In the genomic region with DNA sequence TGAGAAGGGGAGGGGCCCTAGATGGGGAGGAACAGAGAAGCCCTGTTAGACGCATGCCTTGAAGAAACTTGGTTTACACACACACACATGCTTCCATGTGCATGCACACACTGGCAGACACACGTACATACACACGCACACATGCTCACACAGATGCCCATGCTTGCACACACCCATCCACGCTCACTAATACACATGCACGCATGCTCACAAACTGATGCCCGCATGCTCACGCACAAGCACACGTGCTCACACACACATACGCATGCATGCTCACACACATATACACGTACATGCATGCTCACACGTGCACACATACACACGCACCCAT, we compare ENCODE assay signal across 1 cellular context.
TF ChIP-seq lines count a peak whose summit lies in the region.

No MANE protein-coding gene starts in this region.

TF ChIP-seq in endothelial cell of umbilical vein, 7 proteins besides CTCF, POLR2A, EP300 and RAD21:
- TF ChIP-seq, protein P1, sequence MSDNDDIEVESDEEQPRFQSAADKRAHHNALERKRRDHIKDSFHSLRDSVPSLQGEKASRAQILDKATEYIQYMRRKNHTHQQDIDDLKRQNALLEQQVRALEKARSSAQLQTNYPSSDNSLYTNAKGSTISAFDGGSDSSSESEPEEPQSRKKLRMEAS (IDR thresholded peaks at IDR 0.05; ENCODE audit: insufficient read depth, insufficient read length), result peak; percentile 10
- no peak for TF ChIP-seq EZH2 (IDR thresholded peaks at IDR 0.05; ENCODE audit: borderline replicate concordance, low read depth, low read length, severe bottlenecking)
